ENCODE assay signal across 1 cellular context in genomic region chr6:24402697-24403500, GRCh38.
A peak's percentile ranks its signal among the peaks of the same experiment; 100 is the strongest.
TF ChIP-seq lines count a peak whose summit lies in the region.

MRS2 (plus strand) TSS chr6:24402936; CDS start chr6:24403047, 111 bp downstream.

TF ChIP-seq in HepG2, 621 proteins besides CTCF, POLR2A, EP300 and RAD21 (continued from another document and continues in another):
- TF ChIP-seq ATF5 (CRISPR knock-in tag; IDR thresholded peaks at IDR 0.05; ENCODE audit: low read depth) (peak; percentile 99), NFYB (CRISPR knock-in tag; IDR thresholded peaks at IDR 0.05) (peak; percentile 72), CBX2 (IDR thresholded peaks at IDR 0.05; ENCODE audit: low read depth, low read length) (no peak), CBX2 (CRISPR knock-in tag; IDR thresholded peaks at IDR 0.05; ENCODE audit: low read depth) (no peak), ZNF205 (CRISPR knock-in tag; IDR thresholded peaks at IDR 0.05) (peak; percentile 57; the same call in 1 of the 2 replicates), MXD1 (CRISPR knock-in tag; IDR thresholded peaks at IDR 0.05) (peak; percentile 98), ZNF768 (CRISPR knock-in tag; IDR thresholded peaks at IDR 0.05) (peak; percentile 76; the same call in 1 of the 2 replicates), JARID2 (CRISPR knock-in tag; IDR thresholded peaks at IDR 0.05; ENCODE audit: insufficient replicate concordance) (no peak), ZBTB26 (CRISPR knock-in tag; IDR thresholded peaks at IDR 0.05; ENCODE audit: borderline replicate concordance) (peak; percentile 85), SETDB1 (CRISPR knock-in tag; IDR thresholded peaks at IDR 0.05; ENCODE audit: borderline replicate concordance) (no peak), HNF4G (IDR thresholded peaks at IDR 0.05; ENCODE audit: borderline replicate concordance, low read depth, low read length) (no peak; the same call in 1 of the 2 replicates), HNF4G (CRISPR knock-in tag; IDR thresholded peaks at IDR 0.05; ENCODE audit: borderline replicate concordance, low read depth) (peak; percentile 53; the same call in 1 of the 2 replicates), PRDM15 (CRISPR knock-in tag; IDR thresholded peaks at IDR 0.05) (peak; percentile 66; the same call in 1 of the 2 replicates), ARNT (IDR thresholded peaks at IDR 0.05) (no peak), GABPB1 (CRISPR knock-in tag; IDR thresholded peaks at IDR 0.05) (peak; percentile 83), THAP8 (CRISPR knock-in tag; IDR thresholded peaks at IDR 0.05; ENCODE audit: borderline replicate concordance) (0 out of 2 replicates have a peak, but pooled peaks have one; percentile 30), PRPF4 (IDR thresholded peaks at IDR 0.05; ENCODE audit: low read depth, low read length, poor library complexity, severe bottlenecking) (no peak), RNF2 (conservative IDR thresholded peaks at IDR 0.05; ENCODE audit: low read depth) (peak; percentile 74; the same call in 1 of the 2 replicates), POLR2G (IDR thresholded peaks at IDR 0.05; ENCODE audit: low read depth, low read length) (peak; percentile 98), AKAP8 (CRISPR knock-in tag; IDR thresholded peaks at IDR 0.05) (peak; percentile 84), HNF1A (IDR thresholded peaks at IDR 0.05; ENCODE audit: low read depth) (no peak), HNF1A (CRISPR knock-in tag; IDR thresholded peaks at IDR 0.05; ENCODE audit: borderline replicate concordance) (peak; percentile 90), ZNF616 (CRISPR knock-in tag; IDR thresholded peaks at IDR 0.05; ENCODE audit: low read depth) (no peak; the same call in 1 of the 2 replicates), SATB2 (CRISPR knock-in tag; IDR thresholded peaks at IDR 0.05) (peak; percentile 50; the same call in 1 of the 2 replicates), ZNF44 (CRISPR knock-in tag; IDR thresholded peaks at IDR 0.05) (peak; percentile 85), ZNF431 (CRISPR knock-in tag; IDR thresholded peaks at IDR 0.05; ENCODE audit: borderline replicate concordance, low read depth) (peak; percentile 59; the same call in 1 of the 2 replicates), ZNF383 (CRISPR knock-in tag; IDR thresholded peaks at IDR 0.05; ENCODE audit: borderline replicate concordance) (peak; percentile 97; the same call in 1 of the 2 replicates), THAP9 (CRISPR knock-in tag; IDR thresholded peaks at IDR 0.05; ENCODE audit: borderline replicate concordance) (peak; percentile 92), ZSCAN21 (CRISPR knock-in tag; IDR thresholded peaks at IDR 0.05; ENCODE audit: borderline replicate concordance) (peak; percentile 96), SCMH1 (CRISPR knock-in tag; IDR thresholded peaks at IDR 0.05; ENCODE audit: borderline replicate concordance) (no peak), FOSL1 (CRISPR knock-in tag; IDR thresholded peaks at IDR 0.05; ENCODE audit: borderline replicate concordance) (no peak), ZNF263 (CRISPR knock-in tag; IDR thresholded peaks at IDR 0.05) (peak; percentile 48; the same call in 1 of the 2 replicates), PREB (CRISPR knock-in tag; IDR thresholded peaks at IDR 0.05) (no peak; the same call in 1 of the 2 replicates), ZNF891 (CRISPR knock-in tag; IDR thresholded peaks at IDR 0.05) (peak; percentile 97), ZNF83 (CRISPR knock-in tag; IDR thresholded peaks at IDR 0.05; ENCODE audit: borderline replicate concordance) (peak; percentile 85; the same call in 1 of the 2 replicates), MNT (IDR thresholded peaks at IDR 0.05) (no peak), CREB1 (IDR thresholded peaks at IDR 0.05) (no peak), CREB1 (CRISPR knock-in tag; IDR thresholded peaks at IDR 0.05) (no peak), ZNF24 (IDR thresholded peaks at IDR 0.05) (no peak), ZNF510 (CRISPR knock-in tag; IDR thresholded peaks at IDR 0.05; ENCODE audit: low read depth) (peak; percentile 99; the same call in 1 of the 2 replicates), TBP (CRISPR knock-in tag; IDR thresholded peaks at IDR 0.05) (peak; percentile 89; the same call in 1 of the 2 replicates)
